14 cellular contexts compared by ENCODE assay signal in the genomic region with DNA sequence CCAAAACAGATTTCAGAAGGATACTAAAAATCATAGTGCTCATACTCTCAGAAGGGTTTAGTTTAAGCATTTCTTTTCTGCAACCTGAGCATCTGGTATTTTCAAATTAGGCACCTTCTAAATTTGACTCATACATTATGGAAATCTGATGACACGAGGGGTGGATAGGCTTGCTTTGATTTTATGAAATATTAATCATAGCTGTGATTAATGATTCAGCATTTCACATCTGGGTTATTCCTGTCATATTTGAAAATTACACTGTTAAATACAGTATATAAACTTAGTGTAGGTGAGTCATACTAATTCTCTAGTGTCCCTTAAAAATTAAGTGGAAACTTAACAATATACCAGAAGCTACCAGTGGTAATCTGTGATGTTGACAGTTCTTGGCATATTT. TPM values are rescaled to one million over a fixed set of nuclear protein-coding genes. Genes with fewer than 3 reads are reported as not detected.
A peak's percentile ranks its signal among the peaks of the same experiment; 100 is the strongest.
DNase-seq lines count a peak whose midpoint lies in the region; ATAC-seq and TF ChIP-seq lines count a peak whose summit lies in the region.
"Had no signal": no experiment of that assay in that cellular context is flagged by ENCODE, and none has a peak within 500 bp of the region (broad histone marks: within the 10 kb centered on the region; RNA-seq: fewer than 3 reads in every experiment).

No MANE protein-coding gene starts in this region.

- no peak overlapping the region for H2AFZ ChIP-seq in mammary epithelial cell (ENCODE audit: low read depth, low read length)
- H2AFZ ChIP-seq: GM23338 had no signal

- no peaks in the 10 kb centered on the region for H3K9me3 Mint-ChIP-seq in activated T-helper 17 cell treated with anti-CD3 and anti-CD28 coated beads, Interleukin-2, amount 50 U/mL, for 72 hours
- H3K9me3 Mint-ChIP-seq: CD4-positive, alpha-beta T cell; GM23338 had no signal

- 20% methylated on average over 1 of the region's 1 CpG for WGBS in mammary epithelial cell (ENCODE audit: low coverage, missing lambda C conversion rate)

- peak; percentile 7 for ATAC-seq in activated T-helper 17 cell treated with anti-CD3 and anti-CD28 coated beads, Interleukin-2, amount 50 U/mL, for 72 hours (replicated peaks)
- ATAC-seq in HG02840 (IDR thresholded peaks at IDR 0.05; ENCODE audit: low FRiP score, unreplicated experiment): no peak
- ATAC-seq: GM23338, HepG2 had no signal

- H3K27ac ChIP-seq in mammary epithelial cell (ENCODE audit: insufficient read depth, low read depth, low read length): no peak overlapping the region
- H3K27ac ChIP-seq in breast epithelium: no peak overlapping the region

- H3K4me1 ChIP-seq in mammary epithelial cell (ENCODE audit: insufficient read depth, low read length): no peaks in the 10 kb centered on the region
- H3K4me1 ChIP-seq in breast epithelium: no peaks in the 10 kb centered on the region

- peaks cover 30% of the 10 kb centered on the region for H3K36me3 Mint-ChIP-seq in activated T-helper 17 cell treated with anti-CD3 and anti-CD28 coated beads, Interleukin-2, amount 50 U/mL, for 72 hours (ENCODE audit: low read depth)

- CTCF ChIA-PET in mammary epithelial cell (lab: Charles Lee; ENCODE audit: low non-redundant PET): no interaction called here

- no peak overlapping the region for H3K4me3 ChIP-seq in mammary epithelial cell (replicated peaks in 1 of 3; ENCODE audit: insufficient read depth in 1 of 3, low read depth in 2 of 3, low read length in 3 of 3)
- no peak overlapping the region for H3K4me3 ChIP-seq in breast epithelium
- H3K4me3 ChIP-seq in fibroblast of mammary gland (ENCODE audit: control insufficient read depth, low read depth, low read length): no peak overlapping the region
- H3K4me3 ChIP-seq: GM23338 had no signal

- H3K9me3 ChIP-seq in mammary epithelial cell (replicated peaks; ENCODE audit: insufficient read depth, low read length) (no peaks in the 10 kb centered on the region), breast epithelium (no peaks in the 10 kb centered on the region)

- DNase-seq in mammary epithelial cell: peak; percentile 4
- no peak for DNase-seq in breast epithelium (ENCODE audit: low spot score in 2 of 2)
- DNase-seq in fibroblast of mammary gland (ENCODE audit: low read depth): peak; percentile 4
- no peak for DNase-seq in effector CD4-positive, alpha-beta T cell
- DNase-seq in COLO829 (ENCODE audit: low spot score): no peak
- DNase-seq: C1 segment of cervical spinal cord; CD4-positive, alpha-beta T cell; DMS79; H7 had no signal

- peaks cover 2% of the 10 kb centered on the region for H3K36me3 ChIP-seq in mammary epithelial cell (ENCODE audit: insufficient read depth, low read length)
- H3K36me3 ChIP-seq in breast epithelium: no peaks in the 10 kb centered on the region

- no peaks in the 10 kb centered on the region for H4K20me1 ChIP-seq in mammary epithelial cell (ENCODE audit: insufficient read depth, low read length)

- H3K4me1 Mint-ChIP-seq in activated T-helper 17 cell treated with anti-CD3 and anti-CD28 coated beads, Interleukin-2, amount 50 U/mL, for 72 hours: no peaks in the 10 kb centered on the region
- H3K4me1 Mint-ChIP-seq: B cell had no signal

- dilution Hi-C loops in mammary epithelial cell (cut with HindIII; ENCODE audit: low sequenced_read_pairs): no loop called here

- no peak overlapping the region for H3K27ac Mint-ChIP-seq in activated T-helper 17 cell treated with anti-CD3 and anti-CD28 coated beads, Interleukin-2, amount 50 U/mL, for 72 hours
- H3K27ac Mint-ChIP-seq: B cell; CD4-positive, alpha-beta T cell; GM23338 had no signal

- TF ChIP-seq POLR2A in breast epithelium (IDR thresholded peaks at IDR 0.05): no peak

- no peaks in the 10 kb centered on the region for H3K79me2 ChIP-seq in mammary epithelial cell (ENCODE audit: insufficient read depth, low read length)

- no peak overlapping the region for H3K4me2 ChIP-seq in mammary epithelial cell (ENCODE audit: insufficient read depth, low read depth, low read length)
- H3K4me2 ChIP-seq: GM23338 had no signal

- H3K27me3 ChIP-seq in mammary epithelial cell (ENCODE audit: insufficient read depth, low read length): no peaks in the 10 kb centered on the region
- no peaks in the 10 kb centered on the region for H3K27me3 ChIP-seq in breast epithelium

- in situ Hi-C loops in mammary epithelial cell (cut with MboI; ENCODE audit: low sequenced_read_pairs in 2 of 2): no loop called here

- no peak overlapping the region for H3K9ac ChIP-seq in mammary epithelial cell (ENCODE audit: insufficient read depth, low read length)

- H3K27me3 Mint-ChIP-seq in activated T-helper 17 cell treated with anti-CD3 and anti-CD28 coated beads, Interleukin-2, amount 50 U/mL, for 72 hours: no peaks in the 10 kb centered on the region
- H3K27me3 Mint-ChIP-seq: B cell; CD4-positive, alpha-beta T cell had no signal

- TF ChIP-seq CTCF in mammary epithelial cell (conservative IDR thresholded peaks at IDR 0.05 in 1 of 2, IDR thresholded peaks at IDR 0.05 in 1 of 2; ENCODE audit: extremely low read depth in 1 of 2, insufficient read depth in 1 of 2, low read depth in 1 of 2, low read length in 2 of 2) (no peak), breast epithelium (IDR thresholded peaks at IDR 0.05) (no peak), fibroblast of mammary gland (conservative IDR thresholded peaks at IDR 0.05; ENCODE audit: control insufficient read depth, insufficient read depth, low read depth, low read length) (no peak)

- intact Hi-C loops in mammary epithelial cell (cut with micrococcal nuclease): no loop called here
- intact Hi-C loops in breast epithelium (cut with DNase I; ENCODE audit: low total_unique reads): no loop called here

- H3K4me3 Mint-ChIP-seq in activated T-helper 17 cell treated with anti-CD3 and anti-CD28 coated beads, Interleukin-2, amount 50 U/mL, for 72 hours: no peak overlapping the region
- H3K4me3 Mint-ChIP-seq: B cell; CD4-positive, alpha-beta T cell; GM23338 had no signal

- no TSS peak for BruUV-seq in mammary epithelial cell (replicated peaks; lab: Mats Ljungman, UMichigan)

RNA-seq across cellular contexts. Expression of a gene that starts 47.7 kb away (rescaled TPM):
- 10 to 100 TPM; 12.8 to 27.3 TPM for total RNA-seq in mammary epithelial cell
- 27.1 TPM for polyA plus RNA-seq in mammary epithelial cell
- 7.9 TPM for polyA minus RNA-seq in mammary epithelial cell
- 10 to 100 TPM; 14.1 to 26.3 (median 18.0) TPM for total RNA-seq in breast epithelium
- total RNA-seq in activated T-helper 17 cell treated with anti-CD3 and anti-CD28 coated beads, Interleukin-2, amount 50 U/mL, for 72 hours: 10 to 100 TPM; 21.4 to 38.4 TPM

Comparison
In these comparisons a context has a peak if more than half of its experiments do, and no peak if none do; other contexts are left out.
1. DNase-seq: peak in mammary epithelial cell (single experiment) and fibroblast of mammary gland (single experiment); none in breast epithelium (0 of 2), effector CD4-positive, alpha-beta T cell (single experiment) and COLO829 (single experiment).